In the genomic region with DNA sequence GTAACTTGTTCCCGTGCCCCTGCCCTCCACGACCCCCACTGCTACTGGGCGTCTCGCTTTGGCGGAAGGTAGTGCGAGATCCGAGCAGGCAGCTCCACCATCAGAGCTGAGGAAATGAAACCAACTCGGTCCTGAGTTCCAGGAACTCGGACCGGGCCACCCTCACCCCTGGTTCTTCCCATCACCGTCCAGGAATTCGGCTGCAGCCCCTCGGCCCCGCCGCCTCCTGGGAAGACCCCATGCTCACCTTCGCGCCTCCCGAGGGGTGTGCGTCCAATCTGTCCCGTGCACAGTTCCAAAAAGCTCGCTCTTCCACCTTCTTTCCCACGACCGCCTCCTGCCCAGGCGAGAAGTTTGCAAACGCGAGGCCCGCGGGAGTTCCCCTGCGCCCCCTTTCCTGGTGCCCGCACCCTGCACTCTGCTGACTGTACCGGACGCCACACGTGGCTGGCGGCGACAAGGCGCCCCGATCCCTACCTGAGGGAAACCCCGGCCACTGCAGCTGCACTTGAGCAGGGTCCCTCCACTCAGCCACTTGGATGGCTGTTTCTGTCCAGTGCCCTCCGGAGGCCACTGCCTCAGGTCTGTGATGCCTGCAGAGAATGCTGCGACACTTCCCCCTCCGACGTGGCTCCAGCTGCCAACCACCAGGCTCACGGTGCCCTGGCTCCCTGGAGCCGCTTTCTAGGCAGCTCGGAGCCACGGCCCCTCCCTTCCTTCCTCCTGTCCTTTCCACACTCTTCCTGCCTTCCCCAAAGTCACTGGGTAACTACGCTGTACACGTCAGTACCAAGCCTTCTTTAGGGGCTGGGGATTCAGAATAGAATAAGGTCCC, we compare ENCODE assay signal across 8 cellular contexts. TPM values are rescaled to one million over a fixed set of nuclear protein-coding genes. Genes with fewer than 3 reads are reported as not detected.
DNase-seq lines count a peak whose midpoint lies in the region; ATAC-seq and TF ChIP-seq lines count a peak whose summit lies in the region.

Gene MLKL (minus strand): TSS at position 657 of the 835 bp plus-strand sequence. CDS start 5,105 bp downstream, outside the sequence.

- no peak for TF ChIP-seq CTCF in chondrocyte (IDR thresholded peaks at IDR 0.05)
- no peak for TF ChIP-seq CTCF in lower leg skin (IDR thresholded peaks at IDR 0.05)

- peak within 1 kb of the TSS; percentile 87 for H3K27ac Mint-ChIP-seq in chondrocyte (ENCODE audit: unreplicated experiment)

- no peak for TF ChIP-seq POLR2A in lower leg skin (IDR thresholded peaks at IDR 0.05)

- peak; percentile 46 for ATAC-seq in GM21619 (IDR thresholded peaks at IDR 0.05; ENCODE audit: unreplicated experiment)
- peak; percentile 55 to 61 for ATAC-seq in activated CD4-positive, CD25-positive, alpha-beta regulatory T cell treated with anti-CD3 and anti-CD28 coated beads, Interleukin-2, amount 50 U/mL, for 24 hours

- peaks cover 22% of the 10 kb centered on the region for H3K4me1 Mint-ChIP-seq in chondrocyte (ENCODE audit: low read depth)

- H3K4me3 ChIP-seq in lower leg skin (ENCODE audit: low read depth, poor library complexity, severe bottlenecking) = peak within 1 kb of the TSS; percentile 62

- no peaks in the 10 kb centered on the region for H3K36me3 Mint-ChIP-seq in chondrocyte (ENCODE audit: low read depth)

- H3K4me3 Mint-ChIP-seq in chondrocyte (ENCODE audit: unreplicated experiment) = peak within 1 kb of the TSS; percentile 84

- intact Hi-C loops in lower leg skin (cut with DNase I; ENCODE audit: low total_unique reads) = no loop called here

- peak; percentile 45 for DNase-seq in ELF-1 (ENCODE audit: low read depth, low spot score)
- peak; percentile 79 for DNase-seq in LoVo (ENCODE audit: low spot score)
- DNase-seq in chondrocyte (ENCODE audit: low spot score) = no peak
- DNase-seq in lower leg skin (ENCODE audit: low spot score in 2 of 2) = peak; percentile 55 to 92
- DNase-seq in stimulated activated CD8-positive, alpha-beta memory T cell treated with anti-CD3 and anti-CD28 coated beads, Interleukin-12 subunit alpha, Interleukin-12 subunit beta, amount 100 ng/mL, for 1 hour (ENCODE audit: low read depth) = peak; percentile 37
- no peak for DNase-seq in NCI-H1105 (lab: John Stamatoyannopoulos, UW)

- H3K9me3 Mint-ChIP-seq in chondrocyte (ENCODE audit: low read depth) = no peaks in the 10 kb centered on the region

- WGBS in lower leg skin, 2 donors = 1 to 17% methylated on average over 47 to 48 of the region's 48 CpGs

- no peaks in the 10 kb centered on the region for H3K27me3 Mint-ChIP-seq in chondrocyte (ENCODE audit: low read depth)

RNA-seq across cellular contexts. Expression of gene MLKL, which starts in this region (rescaled TPM):
- total RNA-seq in chondrocyte = 2.7 to 3.4 TPM in 2 of 3 replicates, not detected in the other
- total RNA-seq in lower leg skin = 1 to 10 TPM; 1.9 to 4.8 (median 3.8) TPM

Comparison
In these comparisons a context has a peak if more than half of its experiments do, and no peak if none do; other contexts are left out.
1. DNase-seq: peak in ELF-1 (single experiment), LoVo (single experiment), lower leg skin (2 of 2) and stimulated activated CD8-positive, alpha-beta memory T cell treated with anti-CD3 and anti-CD28 coated beads, Interleukin-12 subunit alpha, Interleukin-12 subunit beta, amount 100 ng/mL, for 1 hour (single experiment); none in chondrocyte (single experiment) and NCI-H1105 (single experiment).